In genomic region chr4:157314906-157315305, GRCh38 we compare ENCODE assay signal across 21 cellular contexts.
"Had no signal": no experiment of that assay in that cellular context is flagged by ENCODE, and none has a peak within 500 bp of the region (broad histone marks: within the 10 kb centered on the region; RNA-seq: fewer than 3 reads in every experiment).

No MANE protein-coding gene starts in this region.

- H3K4me3 ChIP-seq: cardiac muscle cell, PC-9 had no signal

- DNase-seq: activated CD4-positive, alpha-beta memory T cell treated with anti-CD3 and anti-CD28 coated beads, Interleukin-2, amount 10 ng/mL, durations not matched to agents 7 days and 5 days; activated CD4-positive, alpha-beta T cell treated with anti-CD3 and anti-CD28 coated beads for 36 hours; activated CD4-positive, alpha-beta T cell treated with anti-CD3 and anti-CD28 coated beads, Interleukin-2, amount 50 U/mL, for 1 hour; activated gamma-delta T cell; activated naive CD4-positive, alpha-beta T cell treated with anti-CD3 and anti-CD28 coated beads for 36 hours; activated T-cell treated with anti-CD3 and anti-CD28 coated beads for 4 hours; activated T-cell treated with anti-CD3 and anti-CD28 coated beads, Interleukin-2, amount 50 U/mL, for 48 hours; brain microvascular endothelial cell; MM.1S; NCI-H1105; NCI-H1694; NCI-H2081; NCI-H446; NCI-H524; PC-9; SIG-M5; T-helper 2 cell; T1000; WERI-Rb-1 had no signal

- H3K27me3 ChIP-seq: brain microvascular endothelial cell, cardiac muscle cell had no signal

- ATAC-seq: activated CD4-positive, alpha-beta T cell treated with anti-CD3 and anti-CD28 coated beads for 36 hours; activated T-helper 17 cell treated with anti-CD3 and anti-CD28 coated beads, Interleukin-2, amount 50 U/mL, for 72 hours had no signal

- H3K36me3 ChIP-seq: brain microvascular endothelial cell, cardiac muscle cell, WERI-Rb-1 had no signal

- H3K4me2 ChIP-seq: PC-9 had no signal

- H2AFZ ChIP-seq: PC-9 had no signal

- H3K27ac ChIP-seq: brain microvascular endothelial cell, cardiac muscle cell, PC-9, WERI-Rb-1 had no signal
